Comparison of ENCODE assay signal across 11 cellular contexts in the genomic region with DNA sequence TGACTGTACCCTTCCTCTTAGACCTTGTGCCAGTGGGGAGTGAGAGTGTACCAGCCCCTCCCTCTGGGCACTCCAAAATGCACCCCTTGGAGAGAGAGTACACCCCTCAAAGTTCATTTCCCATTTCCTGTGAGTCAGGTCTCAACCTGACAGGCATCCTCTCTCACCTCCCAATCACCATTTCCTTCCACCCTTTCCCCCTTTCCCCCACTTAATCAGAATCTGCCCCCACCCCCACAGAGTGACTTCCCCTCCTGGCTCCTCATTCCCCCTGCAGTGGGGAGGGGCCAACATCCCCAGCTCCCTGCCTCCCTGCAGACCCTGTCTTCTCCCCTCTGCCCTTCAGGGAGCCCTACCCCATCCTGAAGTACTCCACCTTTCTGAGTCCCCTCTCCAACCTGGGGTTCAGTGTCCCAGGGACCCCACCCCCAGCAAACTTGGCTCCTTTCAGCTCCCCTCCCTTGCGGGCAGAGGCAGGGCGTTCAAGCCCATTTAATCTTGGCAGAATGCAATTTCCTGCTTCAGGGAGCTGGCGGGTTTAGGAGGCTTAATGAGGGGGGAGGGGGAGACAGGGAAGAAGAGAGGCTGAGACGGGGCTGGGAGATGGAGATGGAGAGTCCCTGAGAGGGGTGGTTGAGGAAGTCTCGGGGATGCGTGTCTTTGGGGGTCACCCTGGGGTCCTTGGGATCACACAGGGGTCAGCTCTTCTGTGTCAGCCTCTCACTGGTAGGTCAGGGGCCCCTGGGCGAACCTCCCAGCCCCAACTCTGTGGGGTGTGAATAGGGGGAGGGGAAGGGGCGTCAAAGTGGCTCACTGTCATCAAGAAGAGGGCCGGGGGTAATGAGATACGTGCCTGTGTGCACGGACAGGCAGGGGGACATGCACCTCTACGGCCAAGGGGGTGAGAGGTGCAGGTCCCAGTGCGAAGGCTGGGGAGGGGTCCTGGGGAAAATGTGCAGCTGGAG. TPM values are rescaled to one million over a fixed set of nuclear protein-coding genes. Genes with fewer than 3 reads are reported as not detected.
DNase-seq lines count a peak whose midpoint lies in the region; ATAC-seq and TF ChIP-seq lines count a peak whose summit lies in the region.
"Had no signal": no experiment of that assay in that cellular context is flagged by ENCODE, and none has a peak within 500 bp of the region (broad histone marks: within the 10 kb centered on the region; RNA-seq: fewer than 3 reads in every experiment).

No MANE protein-coding gene starts in this region.

- no peak for TF ChIP-seq EP300 in ovary (IDR thresholded peaks at IDR 0.05)

- H3K27me3 ChIP-seq in HUES48 (ENCODE audit: control insufficient read depth, insufficient read depth, low read length) (no peaks in the 10 kb centered on the region), ovary (no peaks in the 10 kb centered on the region)
- H3K27me3 ChIP-seq: SJCRH30, spleen had no signal

- peaks cover 25% of the 10 kb centered on the region for H3K4me1 ChIP-seq in HUES48 (ENCODE audit: control insufficient read depth, insufficient read depth, low read length)
- H3K4me1 ChIP-seq in ovary (ENCODE audit: insufficient read depth): no peaks in the 10 kb centered on the region

- WGBS in ovary, 3 donors: 23 to 35% (median 29%) methylated on average over 13 of the region's 13 CpGs

- peak; percentile 73 for DNase-seq in DMS79 treated with DMSO at 0.1 percent for 48 hours (lab: John Stamatoyannopoulos, UW)
- DNase-seq in iPS-NIHi7 (ENCODE audit: extremely low spot score): peak; percentile 73
- DNase-seq in ovary: no peak
- DNase-seq: left ventricle myocardium superior, spleen had no signal

- H3K36me3 ChIP-seq in HUES48 (ENCODE audit: control insufficient read depth, insufficient read depth, low read length): no peaks in the 10 kb centered on the region
- no peaks in the 10 kb centered on the region for H3K36me3 ChIP-seq in ovary
- H3K36me3 ChIP-seq: SJCRH30, spleen had no signal

- H3K4me3 ChIP-seq in HUES48 (ENCODE audit: low read depth, low read length): peak overlapping the region; percentile 15; the same call in 1 of the 2 replicates
- no peak overlapping the region for H3K4me3 ChIP-seq in ovary
- H3K4me3 ChIP-seq: SJCRH30, spleen had no signal

- TF ChIP-seq CTCF in ovary (IDR thresholded peaks at IDR 0.05): no peak

- ATAC-seq in SK-N-SH treated with all-trans-retinoic acid at 6 μM for 48 hours (peak; percentile 59), HG03469 (IDR thresholded peaks at IDR 0.05; ENCODE audit: unreplicated experiment) (no peak), HG02610 (IDR thresholded peaks at IDR 0.05; ENCODE audit: unreplicated experiment) (no peak), HG02852 (IDR thresholded peaks at IDR 0.05; ENCODE audit: unreplicated experiment) (no peak)
- ATAC-seq: left ventricle myocardium superior had no signal

- no peak overlapping the region for H3K27ac ChIP-seq in HUES48 (ENCODE audit: low read depth, low read length)
- no peak overlapping the region for H3K27ac ChIP-seq in ovary
- H3K27ac ChIP-seq: SJCRH30, spleen had no signal

- no peak overlapping the region for H3K9ac ChIP-seq in HUES48 (ENCODE audit: low read depth, low read length)

- intact Hi-C loops in ovary (cut with DNase I): no loop called here

- H3K9me3 ChIP-seq in HUES48 (ENCODE audit: control insufficient read depth, insufficient read depth, low read length): no peaks in the 10 kb centered on the region
- H3K9me3 ChIP-seq in ovary: no peaks in the 10 kb centered on the region
- H3K9me3 ChIP-seq: SJCRH30, spleen had no signal

- TF ChIP-seq POLR2A in ovary (IDR thresholded peaks at IDR 0.05): no peak

TF ChIP-seq in SK-N-SH treated with all-trans-retinoic acid at 6 μM for 48 hours, 23 proteins besides CTCF, POLR2A, EP300 and RAD21:
- TF ChIP-seq SNAI2 (CRISPR knock-in tag; IDR thresholded peaks at IDR 0.05) (no peak), OSR1 (CRISPR knock-in tag; IDR thresholded peaks at IDR 0.05) (no peak), GLIS3 (CRISPR knock-in tag; IDR thresholded peaks at IDR 0.05) (no peak), ESRRG (CRISPR knock-in tag; IDR thresholded peaks at IDR 0.05) (no peak), ARNTL (CRISPR knock-in tag; IDR thresholded peaks at IDR 0.05; ENCODE audit: borderline replicate concordance, low read depth) (no peak), TOX (CRISPR knock-in tag; IDR thresholded peaks at IDR 0.05; ENCODE audit: borderline replicate concordance) (no peak), ZNF565 (CRISPR knock-in tag; conservative IDR thresholded peaks at IDR 0.05; ENCODE audit: low read depth) (no peak), ZFP30 (CRISPR knock-in tag; IDR thresholded peaks at IDR 0.05) (no peak), ZC3H10 (CRISPR knock-in tag; IDR thresholded peaks at IDR 0.05) (no peak)
- TF ChIP-seq, protein P1, sequence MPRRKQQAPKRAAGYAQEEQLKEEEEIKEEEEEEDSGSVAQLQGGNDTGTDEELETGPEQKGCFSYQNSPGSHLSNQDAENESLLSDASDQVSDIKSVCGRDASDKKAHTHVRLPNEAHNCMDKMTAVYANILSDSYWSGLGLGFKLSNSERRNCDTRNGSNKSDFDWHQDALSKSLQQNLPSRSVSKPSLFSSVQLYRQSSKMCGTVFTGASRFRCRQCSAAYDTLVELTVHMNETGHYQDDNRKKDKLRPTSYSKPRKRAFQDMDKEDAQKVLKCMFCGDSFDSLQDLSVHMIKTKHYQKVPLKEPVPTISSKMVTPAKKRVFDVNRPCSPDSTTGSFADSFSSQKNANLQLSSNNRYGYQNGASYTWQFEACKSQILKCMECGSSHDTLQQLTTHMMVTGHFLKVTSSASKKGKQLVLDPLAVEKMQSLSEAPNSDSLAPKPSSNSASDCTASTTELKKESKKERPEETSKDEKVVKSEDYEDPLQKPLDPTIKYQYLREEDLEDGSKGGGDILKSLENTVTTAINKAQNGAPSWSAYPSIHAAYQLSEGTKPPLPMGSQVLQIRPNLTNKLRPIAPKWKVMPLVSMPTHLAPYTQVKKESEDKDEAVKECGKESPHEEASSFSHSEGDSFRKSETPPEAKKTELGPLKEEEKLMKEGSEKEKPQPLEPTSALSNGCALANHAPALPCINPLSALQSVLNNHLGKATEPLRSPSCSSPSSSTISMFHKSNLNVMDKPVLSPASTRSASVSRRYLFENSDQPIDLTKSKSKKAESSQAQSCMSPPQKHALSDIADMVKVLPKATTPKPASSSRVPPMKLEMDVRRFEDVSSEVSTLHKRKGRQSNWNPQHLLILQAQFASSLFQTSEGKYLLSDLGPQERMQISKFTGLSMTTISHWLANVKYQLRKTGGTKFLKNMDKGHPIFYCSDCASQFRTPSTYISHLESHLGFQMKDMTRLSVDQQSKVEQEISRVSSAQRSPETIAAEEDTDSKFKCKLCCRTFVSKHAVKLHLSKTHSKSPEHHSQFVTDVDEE (CRISPR knock-in tag; IDR thresholded peaks at IDR 0.05): no peak

RNA-seq across cellular contexts. Expression of a gene that starts 16.6 kb away (rescaled TPM):
- 10 to 100 TPM in 2 of 7 donors, 1 to 10 TPM in 5; 1.9 to 31.5 (median 7.2) TPM for total RNA-seq in ovary
- 1 to 10 TPM; 3.5 to 8.3 TPM for polyA plus RNA-seq in ovary

RNA-seq across cellular contexts. Expression of a gene that starts 49.8 kb away (rescaled TPM):
- total RNA-seq in ovary: 100 to 1,000 TPM; 146 to 202 (median 165) TPM
- 100 to 1,000 TPM; 123 to 207 TPM for polyA plus RNA-seq in ovary

RNA-seq across cellular contexts. Expression of a gene that starts 52.9 kb away (rescaled TPM):
- total RNA-seq in ovary: not detected
- not detected for polyA plus RNA-seq in ovary
- total RNA-seq: left ventricle myocardium superior had no signal

Comparison
In these comparisons a context has a peak if more than half of its experiments do, and no peak if none do; other contexts are left out.
1. DNase-seq: peak in DMS79 treated with DMSO at 0.1 percent for 48 hours (single experiment) and iPS-NIHi7 (single experiment); none in ovary (0 of 5).